2 cellular contexts compared by ENCODE assay signal in the genomic region with DNA sequence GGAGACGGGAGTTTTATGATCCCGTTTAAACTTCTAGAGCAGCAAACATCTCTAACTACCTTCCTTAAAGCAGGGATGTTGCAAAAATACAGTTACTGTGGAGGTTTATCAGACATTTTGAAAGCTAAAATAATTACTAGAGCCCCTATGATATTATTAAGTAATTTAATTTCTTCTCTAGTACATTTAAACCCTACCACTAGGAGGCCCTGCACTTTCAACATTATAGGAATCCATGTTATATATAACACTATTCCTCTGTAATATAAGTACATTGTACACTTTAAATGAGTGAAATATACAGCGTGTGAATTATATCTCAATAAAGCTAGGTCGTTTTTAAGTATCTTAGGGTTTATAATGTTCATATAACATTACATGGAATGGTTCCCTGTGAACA.
TF ChIP-seq lines count a peak whose summit lies in the region.

No MANE protein-coding gene starts in this region.

TF ChIP-seq in IMR-90, 13 proteins besides CTCF, POLR2A, EP300 and RAD21:
- TF ChIP-seq SMC3 (IDR thresholded peaks at IDR 0.05; ENCODE audit: low read depth, low read length), result no peak
- no peak for TF ChIP-seq BHLHE40 (IDR thresholded peaks at IDR 0.05; ENCODE audit: low read depth, low read length)
- TF ChIP-seq MAFK (IDR thresholded peaks at IDR 0.05; ENCODE audit: low read depth, low read length), result no peak
- TF ChIP-seq RFX5 (IDR thresholded peaks at IDR 0.05; ENCODE audit: low read depth, low read length), result no peak
- no peak for TF ChIP-seq MAZ (IDR thresholded peaks at IDR 0.05; ENCODE audit: borderline replicate concordance, low read depth, low read length)
- no peak for TF ChIP-seq MXI1 (IDR thresholded peaks at IDR 0.05; ENCODE audit: borderline replicate concordance, low read depth, low read length)
- no peak for TF ChIP-seq FOS (IDR thresholded peaks at IDR 0.05; ENCODE audit: low read depth, low read length)
- TF ChIP-seq ELK1 (IDR thresholded peaks at IDR 0.05; ENCODE audit: borderline replicate concordance, low read depth, low read length), result no peak
- TF ChIP-seq, protein P1, sequence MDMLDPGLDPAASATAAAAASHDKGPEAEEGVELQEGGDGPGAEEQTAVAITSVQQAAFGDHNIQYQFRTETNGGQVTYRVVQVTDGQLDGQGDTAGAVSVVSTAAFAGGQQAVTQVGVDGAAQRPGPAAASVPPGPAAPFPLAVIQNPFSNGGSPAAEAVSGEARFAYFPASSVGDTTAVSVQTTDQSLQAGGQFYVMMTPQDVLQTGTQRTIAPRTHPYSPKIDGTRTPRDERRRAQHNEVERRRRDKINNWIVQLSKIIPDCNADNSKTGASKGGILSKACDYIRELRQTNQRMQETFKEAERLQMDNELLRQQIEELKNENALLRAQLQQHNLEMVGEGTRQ (IDR thresholded peaks at IDR 0.05; ENCODE audit: low read depth, low read length), result no peak
- TF ChIP-seq RCOR1 (IDR thresholded peaks at IDR 0.05; ENCODE audit: insufficient replicate concordance, low read length), result no peak
- no peak for TF ChIP-seq CEBPB (IDR thresholded peaks at IDR 0.05; ENCODE audit: low read depth, low read length)
- TF ChIP-seq NFE2L2 (IDR thresholded peaks at IDR 0.05; ENCODE audit: low read depth, low read length), result no peak
- TF ChIP-seq CHD1 (IDR thresholded peaks at IDR 0.05; ENCODE audit: low read depth, low read length), result no peak

TF ChIP-seq in K562, 482 proteins besides CTCF, POLR2A, EP300 and RAD21:
- TF ChIP-seq ZNF77 (CRISPR knock-in tag; IDR thresholded peaks at IDR 0.05) (no peak), NFIC (IDR thresholded peaks at IDR 0.05) (0 out of 2 replicates have a peak, but pooled peaks have one; percentile 5), MAFK (IDR thresholded peaks at IDR 0.05; ENCODE audit: low read length) (no peak), FIP1L1 (IDR thresholded peaks at IDR 0.05; ENCODE audit: low read depth, low read length, poor library complexity, severe bottlenecking) (no peak)
- TF ChIP-seq, protein P2, sequence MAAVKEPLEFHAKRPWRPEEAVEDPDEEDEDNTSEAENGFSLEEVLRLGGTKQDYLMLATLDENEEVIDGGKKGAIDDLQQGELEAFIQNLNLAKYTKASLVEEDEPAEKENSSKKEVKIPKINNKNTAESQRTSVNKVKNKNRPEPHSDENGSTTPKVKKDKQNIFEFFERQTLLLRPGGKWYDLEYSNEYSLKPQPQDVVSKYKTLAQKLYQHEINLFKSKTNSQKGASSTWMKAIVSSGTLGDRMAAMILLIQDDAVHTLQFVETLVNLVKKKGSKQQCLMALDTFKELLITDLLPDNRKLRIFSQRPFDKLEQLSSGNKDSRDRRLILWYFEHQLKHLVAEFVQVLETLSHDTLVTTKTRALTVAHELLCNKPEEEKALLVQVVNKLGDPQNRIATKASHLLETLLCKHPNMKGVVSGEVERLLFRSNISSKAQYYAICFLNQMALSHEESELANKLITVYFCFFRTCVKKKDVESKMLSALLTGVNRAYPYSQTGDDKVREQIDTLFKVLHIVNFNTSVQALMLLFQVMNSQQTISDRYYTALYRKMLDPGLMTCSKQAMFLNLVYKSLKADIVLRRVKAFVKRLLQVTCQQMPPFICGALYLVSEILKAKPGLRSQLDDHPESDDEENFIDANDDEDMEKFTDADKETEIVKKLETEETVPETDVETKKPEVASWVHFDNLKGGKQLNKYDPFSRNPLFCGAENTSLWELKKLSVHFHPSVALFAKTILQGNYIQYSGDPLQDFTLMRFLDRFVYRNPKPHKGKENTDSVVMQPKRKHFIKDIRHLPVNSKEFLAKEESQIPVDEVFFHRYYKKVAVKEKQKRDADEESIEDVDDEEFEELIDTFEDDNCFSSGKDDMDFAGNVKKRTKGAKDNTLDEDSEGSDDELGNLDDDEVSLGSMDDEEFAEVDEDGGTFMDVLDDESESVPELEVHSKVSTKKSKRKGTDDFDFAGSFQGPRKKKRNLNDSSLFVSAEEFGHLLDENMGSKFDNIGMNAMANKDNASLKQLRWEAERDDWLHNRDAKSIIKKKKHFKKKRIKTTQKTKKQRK (IDR thresholded peaks at IDR 0.05; ENCODE audit: borderline replicate concordance, low read depth, low read length), result no peak
TF ChIP-seq in K562: peak in this region for 1.
